8 cellular contexts compared by ENCODE assay signal in the genomic region with DNA sequence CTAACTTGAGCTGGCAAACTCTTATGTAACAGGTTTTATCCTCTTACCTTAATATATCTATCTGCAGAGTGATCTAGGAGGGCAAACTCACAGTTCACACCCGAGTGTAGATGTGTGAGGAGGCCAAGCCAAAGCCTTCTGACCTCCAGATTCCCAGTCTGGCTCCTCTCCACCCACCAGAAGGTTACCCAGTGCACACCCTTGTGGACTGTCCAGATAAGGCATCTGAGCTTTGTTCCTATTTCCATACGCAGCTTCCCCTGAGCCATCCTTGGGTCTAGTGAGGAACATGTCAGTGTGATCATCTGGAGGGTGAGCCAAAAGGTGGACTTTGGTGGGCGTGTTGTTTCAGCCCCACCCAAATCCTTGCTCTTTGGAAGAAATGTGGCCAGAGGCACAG.
DNase-seq lines count a peak whose midpoint lies in the region; ATAC-seq lines count a peak whose summit lies in the region.

No MANE protein-coding gene starts in this region.

- H3K79me2 ChIP-seq in mesendoderm (ENCODE audit: control insufficient read depth, insufficient read depth, low read length), result no peaks in the 10 kb centered on the region

- H3K27me3 ChIP-seq in mesendoderm (ENCODE audit: insufficient read depth, low read length, poor library complexity), result no peaks in the 10 kb centered on the region

- H3K27ac ChIP-seq in mesendoderm (ENCODE audit: low read depth, low read length), result no peak overlapping the region

- H3K4ac ChIP-seq in mesendoderm (ENCODE audit: low read depth, low read length), result no peak overlapping the region

- no peak overlapping the region for H3K23ac ChIP-seq in mesendoderm (ENCODE audit: low read length)

- no peak overlapping the region for H3K18ac ChIP-seq in mesendoderm (ENCODE audit: low read length)

- H4K8ac ChIP-seq in mesendoderm (ENCODE audit: low read depth, low read length), result no peak overlapping the region

- no peaks in the 10 kb centered on the region for H3K4me1 ChIP-seq in mesendoderm (ENCODE audit: control insufficient read depth, low read depth, low read length)

- H3K79me1 ChIP-seq in mesendoderm (ENCODE audit: low read length), result no peaks in the 10 kb centered on the region

- H2AK5ac ChIP-seq in mesendoderm (ENCODE audit: low read length), result no peak overlapping the region

- H2BK15ac ChIP-seq in mesendoderm (replicated peaks; ENCODE audit: low read depth), result no peak overlapping the region

- no peak overlapping the region for H2BK120ac ChIP-seq in mesendoderm (ENCODE audit: low read depth, low read length)

- WGBS in mesendoderm (ENCODE audit: extremely low coverage, insufficient coverage, low lambda C conversion rate), result no CpG with 5 or more reads among the region's 3 CpGs

- no peak overlapping the region for H4K5ac ChIP-seq in mesendoderm (ENCODE audit: low read length)

- H3K36me3 ChIP-seq in mesendoderm (ENCODE audit: control insufficient read depth, insufficient read depth, low read length), result no peaks in the 10 kb centered on the region

- H3K4me2 ChIP-seq in mesendoderm (ENCODE audit: low read length), result no peak overlapping the region

- no peak overlapping the region for H3K56ac ChIP-seq in mesendoderm (ENCODE audit: low read length)

- ATAC-seq in GM18873 (IDR thresholded peaks at IDR 0.05; ENCODE audit: low FRiP score, unreplicated experiment) (no peak), GM19397 (IDR thresholded peaks at IDR 0.05; ENCODE audit: unreplicated experiment) (no peak), HG02763 (IDR thresholded peaks at IDR 0.05; ENCODE audit: unreplicated experiment) (no peak)

- DNase-seq in GM03348 (ENCODE audit: low spot score), result peak; percentile 6
- peak; percentile 17 for DNase-seq in NCI-H460 (ENCODE audit: extremely low read depth, low read depth)
- DNase-seq in ecto neural progenitor cell (ENCODE audit: low spot score), result peak; percentile 47
- peak; percentile 56 for DNase-seq in mesendoderm
- DNase-seq in effector CD8-positive, alpha-beta T cell (lab: John Stamatoyannopoulos, UW), result no peak

- H3K9ac ChIP-seq in mesendoderm (ENCODE audit: low read length), result no peak overlapping the region

- no peak overlapping the region for H2BK5ac ChIP-seq in mesendoderm (ENCODE audit: low read length)

- H3K4me3 ChIP-seq in mesendoderm (ENCODE audit: low read length), result no peak overlapping the region
